ENCODE assay signal across 1 cellular context in genomic region chr1:145993618-145994390, GRCh38.
TF ChIP-seq lines count a peak whose summit lies in the region.

No MANE protein-coding gene starts in this region.

TF ChIP-seq in IMR-90, 13 proteins besides CTCF, POLR2A, EP300 and RAD21:
- no peak for TF ChIP-seq MXI1 (IDR thresholded peaks at IDR 0.05; ENCODE audit: borderline replicate concordance, low read depth, low read length)
- TF ChIP-seq MAFK (IDR thresholded peaks at IDR 0.05; ENCODE audit: low read depth, low read length) = no peak
TF ChIP-seq in IMR-90: peak in this region for 0.
